Comparison of ENCODE assay signal across 10 cellular contexts in the genomic region with DNA sequence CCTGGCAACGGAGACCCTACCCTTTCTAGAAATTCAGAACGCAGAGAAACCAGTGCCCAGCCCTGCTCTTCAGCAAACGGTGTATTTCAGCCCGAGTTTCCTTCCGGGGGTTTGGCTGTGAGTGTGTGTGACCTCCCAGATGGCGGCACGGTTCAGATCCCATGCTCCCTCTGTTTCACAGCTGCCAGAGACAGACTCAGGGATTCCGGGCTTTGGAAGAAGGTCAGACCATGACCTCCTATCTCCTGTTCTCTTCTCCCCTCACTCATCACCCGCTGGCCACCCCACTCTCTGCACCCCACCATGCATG.
DNase-seq lines count a peak whose midpoint lies in the region; ATAC-seq, FAIRE-seq and TF ChIP-seq lines count a peak whose summit lies in the region.
"Had no signal": no experiment of that assay in that cellular context is flagged by ENCODE, and none has a peak within 500 bp of the region (broad histone marks: within the 10 kb centered on the region; RNA-seq: fewer than 3 reads in every experiment).

No MANE protein-coding gene starts in this region.

- H3K27ac Mint-ChIP-seq in chondrocyte (ENCODE audit: unreplicated experiment): no peak overlapping the region
- H3K27ac Mint-ChIP-seq: activated CD8-positive, alpha-beta memory T cell treated with anti-CD3 and anti-CD28 coated beads, Interleukin-2, amount 10 ng/mL, durations not matched to agents 7 days and 5 days had no signal

- H3K36me3 ChIP-seq in left lung (no peaks in the 10 kb centered on the region), small intestine (ENCODE audit: control insufficient read depth in 2 of 2, insufficient read depth in 2 of 2, low read length in 2 of 2) (no peaks in the 10 kb centered on the region)

- peak overlapping the region; percentile 55 to 57 for H3K4me3 ChIP-seq in left lung
- H3K4me3 ChIP-seq in small intestine (ENCODE audit: low read depth in 1 of 2, low read length in 2 of 2): peak overlapping the region; percentile 31 to 43

- H3K36me3 Mint-ChIP-seq in chondrocyte (ENCODE audit: low read depth): peaks cover 1% of the 10 kb centered on the region
- H3K36me3 Mint-ChIP-seq: activated CD8-positive, alpha-beta memory T cell treated with anti-CD3 and anti-CD28 coated beads, Interleukin-2, amount 10 ng/mL, durations not matched to agents 7 days and 5 days had no signal

- H3K4me1 ChIP-seq in left lung (peaks cover 3 to 14% of the 10 kb centered on the region in 2 donors), small intestine (ENCODE audit: control insufficient read depth in 2 of 2, insufficient read depth in 1 of 2, low read depth in 1 of 2, low read length in 1 of 2) (no peaks in the 10 kb centered on the region)

- H3K4me3 Mint-ChIP-seq in chondrocyte (ENCODE audit: unreplicated experiment): peak overlapping the region; percentile 72
- H3K4me3 Mint-ChIP-seq: activated CD8-positive, alpha-beta memory T cell treated with anti-CD3 and anti-CD28 coated beads, Interleukin-2, amount 10 ng/mL, durations not matched to agents 7 days and 5 days had no signal

- WGBS in small intestine, 3 donors: 13 to 18% (median 14%) methylated on average over 9 of the region's 9 CpGs

- peaks cover 8% of the 10 kb centered on the region for H3K4me1 Mint-ChIP-seq in chondrocyte (ENCODE audit: low read depth)
- H3K4me1 Mint-ChIP-seq: activated CD8-positive, alpha-beta memory T cell treated with anti-CD3 and anti-CD28 coated beads, Interleukin-2, amount 10 ng/mL, durations not matched to agents 7 days and 5 days had no signal

- H3K27ac ChIP-seq in left lung (no peak overlapping the region), small intestine (ENCODE audit: low read depth in 1 of 2, low read length in 1 of 2) (no peak overlapping the region)

- intact Hi-C loops in left lung (cut with DNase I): no loop called here

- no peak for FAIRE-seq in small intestine (lab: Jason Lieb, UNC)
- FAIRE-seq: HTR-8/SVneo had no signal

- DNase-seq in chondrocyte (ENCODE audit: low spot score) (no peak), left lung (no peak), small intestine (no peak), hepatic stellate cell (ENCODE audit: low spot score) (no peak), NCI-H748 (lab: John Stamatoyannopoulos, UW; ENCODE audit: unreplicated experiment) (no peak)
- DNase-seq in activated CD4-positive, CD25-positive, alpha-beta regulatory T cell treated with anti-CD3 and anti-CD28 coated beads, Interleukin-2, amount 50 U/mL, for 72 hours: no peak
- DNase-seq: activated CD8-positive, alpha-beta memory T cell treated with anti-CD3 and anti-CD28 coated beads, Interleukin-2, amount 10 ng/mL, durations not matched to agents 7 days and 5 days had no signal

- peak; percentile 30 for ATAC-seq in HG03432 (IDR thresholded peaks at IDR 0.05; ENCODE audit: unreplicated experiment)
- ATAC-seq in left lung: peak; percentile 38
- no peak for ATAC-seq in GM19023 (IDR thresholded peaks at IDR 0.05; ENCODE audit: unreplicated experiment)
- ATAC-seq: activated CD8-positive, alpha-beta memory T cell treated with anti-CD3 and anti-CD28 coated beads, Interleukin-2, amount 10 ng/mL, durations not matched to agents 7 days and 5 days had no signal

- peaks cover 9 to 43% of the 10 kb centered on the region in 2 donors for H3K27me3 ChIP-seq in left lung
- H3K27me3 ChIP-seq in small intestine (ENCODE audit: control insufficient read depth in 2 of 2, insufficient read depth in 2 of 2, low read length in 2 of 2): no peaks in the 10 kb centered on the region

- TF ChIP-seq CTCF in chondrocyte (IDR thresholded peaks at IDR 0.05) (no peak), left lung (IDR thresholded peaks at IDR 0.05) (no peak)

- H3K27me3 Mint-ChIP-seq in chondrocyte (ENCODE audit: low read depth): peaks cover 5% of the 10 kb centered on the region

- H3K9me3 Mint-ChIP-seq in chondrocyte (ENCODE audit: low read depth): no peaks in the 10 kb centered on the region

- H3K9me3 ChIP-seq in left lung (no peaks in the 10 kb centered on the region), small intestine (ENCODE audit: control insufficient read depth, low read depth) (no peaks in the 10 kb centered on the region)
